ENCODE assay signal across 8 cellular contexts in genomic region chr6:148747145-148747492, GRCh38. TPM values are rescaled to one million over a fixed set of nuclear protein-coding genes. Genes with fewer than 3 reads are reported as not detected.
A peak's percentile ranks its signal among the peaks of the same experiment; 100 is the strongest.
DNase-seq lines count a peak whose midpoint lies in the region; ATAC-seq and TF ChIP-seq lines count a peak whose summit lies in the region.

No MANE protein-coding gene starts in this region.

- TF ChIP-seq POLR2A in breast epithelium (IDR thresholded peaks at IDR 0.05) (no peak), spleen (IDR thresholded peaks at IDR 0.05) (no peak)

- 0 to 1% (median 1%) methylated on average over 22 to 45 of the region's 45 CpGs for WGBS in spleen, 5 donors

- peak overlapping the region; percentile 62 to 89 (median 72) for H3K4me3 ChIP-seq in breast epithelium
- H3K4me3 ChIP-seq in spleen, result peak overlapping the region; percentile 72 to 93 (median 82)

- H3K9me3 ChIP-seq in breast epithelium, result no peaks in the 10 kb centered on the region
- no peaks in the 10 kb centered on the region for H3K9me3 ChIP-seq in spleen

- intact Hi-C loops in breast epithelium (cut with DNase I; ENCODE audit: low total_unique reads) (no loop called here), spleen (cut with DNase I; ENCODE audit: low total_unique reads) (loop anchor here (5.0 kb wide), 1 partner anchor 200 kb away; no protein-coding TSS in a partner anchor)

- TF ChIP-seq CTCF in breast epithelium (IDR thresholded peaks at IDR 0.05) (no peak), spleen (IDR thresholded peaks at IDR 0.05 in 8 of 11, conservative IDR thresholded peaks at IDR 0.05 in 3 of 11) (no peak)

- peak; percentile 1 for ATAC-seq in GM19035 (IDR thresholded peaks at IDR 0.05; ENCODE audit: unreplicated experiment)

- no peaks in the 10 kb centered on the region for H3K27me3 ChIP-seq in breast epithelium
- H3K27me3 ChIP-seq in spleen (replicated peaks in 1 of 7), result peaks cover 0 to 29% (median 0%) of the 10 kb centered on the region in 7 donors

- H3K4me1 ChIP-seq in breast epithelium, result no peaks in the 10 kb centered on the region
- H3K4me1 ChIP-seq in spleen, result peaks cover 11 to 56% (median 34%) of the 10 kb centered on the region in 6 donors

- H3K27ac ChIP-seq in breast epithelium (peak overlapping the region; percentile 74 to 83), spleen (peak overlapping the region; percentile 84 to 93 (median 88))

- DNase-seq in AG08396 (ENCODE audit: low spot score) (peak; percentile 73), NCI-H226 (peak; percentile 48), breast epithelium (ENCODE audit: low spot score in 2 of 2) (peak; percentile 23 to 59), islet precursor cell (peak; percentile 74), spleen (peak; percentile 88), NCI-H146 treated with DMSO at 0.1 percent for 48 hours (lab: John Stamatoyannopoulos, UW; ENCODE audit: unreplicated experiment) (no peak), NCI-H1694 (lab: John Stamatoyannopoulos, UW) (no peak)

- no peaks in the 10 kb centered on the region for H3K36me3 ChIP-seq in breast epithelium
- no peaks in the 10 kb centered on the region for H3K36me3 ChIP-seq in spleen

RNA-seq across cellular contexts. Expression of gene UST, which starts 0.3 kb away (rescaled TPM):
- total RNA-seq in breast epithelium (10 to 100 TPM; 10.5 to 28.8 (median 13.2) TPM), spleen (10 to 100 TPM; 12.9 to 26.8 (median 16.1) TPM)
- polyA plus RNA-seq in spleen, result 1 to 10 TPM; 6.4 to 9.1 (median 7.2) TPM

Comparison
In these comparisons a context has a peak if more than half of its experiments do, and no peak if none do; other contexts are left out.
1. DNase-seq: peak in AG08396 (single experiment), NCI-H226 (single experiment), breast epithelium (2 of 2), islet precursor cell (single experiment) and spleen (single experiment); none in NCI-H146 treated with DMSO at 0.1 percent for 48 hours (single experiment) and NCI-H1694 (single experiment).